1 cellular context compared by ENCODE assay signal in the genomic region with DNA sequence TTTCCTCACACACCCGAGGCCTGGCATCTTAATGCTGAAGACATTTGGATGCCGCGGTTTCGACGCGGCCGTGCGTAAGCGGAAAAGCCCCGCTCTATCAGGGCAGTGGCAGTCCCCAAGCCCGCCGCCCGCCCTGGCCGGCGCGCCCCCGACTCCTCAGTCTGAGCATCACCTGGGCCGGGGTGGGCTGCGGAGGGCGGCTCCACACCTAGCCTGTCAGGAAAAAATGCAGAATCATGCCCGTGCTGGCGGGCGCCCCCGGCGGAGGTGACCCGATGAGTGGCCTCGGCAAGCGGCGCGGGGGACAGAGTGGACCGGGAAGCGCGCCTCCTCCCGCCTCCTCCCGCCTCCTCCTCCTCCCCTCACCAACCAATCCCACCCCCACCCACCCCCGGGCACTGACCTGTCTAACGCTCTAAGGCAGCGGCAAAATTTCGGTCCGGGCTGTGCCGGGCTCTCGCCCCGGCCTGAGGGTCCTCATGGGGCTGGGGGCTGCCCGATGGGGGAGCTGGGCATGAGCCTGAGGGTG.
TF ChIP-seq lines count a peak whose summit lies in the region.

No MANE protein-coding gene starts in this region.

TF ChIP-seq in IMR-90, 13 proteins besides CTCF, POLR2A, EP300 and RAD21 (continued from another document):
- TF ChIP-seq BHLHE40 (IDR thresholded peaks at IDR 0.05; ENCODE audit: low read depth, low read length): no peak
